Comparison of ENCODE assay signal across 1 cellular context in genomic region chr6:166351715-166352285, GRCh38.
TF ChIP-seq lines count a peak whose summit lies in the region.

No MANE protein-coding gene starts in this region.

TF ChIP-seq in HepG2, 621 proteins besides CTCF, POLR2A, EP300 and RAD21 (continued from another document):
- peak; percentile 38; the same call in 1 of the 2 replicates for TF ChIP-seq HMGXB3 (CRISPR knock-in tag; IDR thresholded peaks at IDR 0.05; ENCODE audit: borderline replicate concordance)
- no peak for TF ChIP-seq ZNF232 (CRISPR knock-in tag; IDR thresholded peaks at IDR 0.05; ENCODE audit: borderline replicate concordance)
- TF ChIP-seq ZBTB10 (CRISPR knock-in tag; IDR thresholded peaks at IDR 0.05; ENCODE audit: borderline replicate concordance): no peak
- TF ChIP-seq ELF3 (CRISPR knock-in tag; IDR thresholded peaks at IDR 0.05): peak; percentile 49; the same call in 1 of the 2 replicates
- no peak for TF ChIP-seq RFX3 (CRISPR knock-in tag; IDR thresholded peaks at IDR 0.05)
- TF ChIP-seq ZNF543 (CRISPR knock-in tag; IDR thresholded peaks at IDR 0.05): no peak
- TF ChIP-seq ARID2 (CRISPR knock-in tag; IDR thresholded peaks at IDR 0.05; ENCODE audit: borderline replicate concordance): no peak
- TF ChIP-seq THAP11 (CRISPR knock-in tag; IDR thresholded peaks at IDR 0.05): no peak
- TF ChIP-seq ATM (IDR thresholded peaks at IDR 0.05; ENCODE audit: borderline replicate concordance): no peak
- TF ChIP-seq FOSL2 (CRISPR knock-in tag; IDR thresholded peaks at IDR 0.05): 0 out of 2 replicates have a peak, but pooled peaks have one; percentile 29
- TF ChIP-seq MIXL1 (CRISPR knock-in tag; IDR thresholded peaks at IDR 0.05): peak; percentile 76
- TF ChIP-seq, protein P1, sequence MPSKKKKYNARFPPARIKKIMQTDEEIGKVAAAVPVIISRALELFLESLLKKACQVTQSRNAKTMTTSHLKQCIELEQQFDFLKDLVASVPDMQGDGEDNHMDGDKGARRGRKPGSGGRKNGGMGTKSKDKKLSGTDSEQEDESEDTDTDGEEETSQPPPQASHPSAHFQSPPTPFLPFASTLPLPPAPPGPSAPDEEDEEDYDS (CRISPR knock-in tag; IDR thresholded peaks at IDR 0.05): peak; percentile 74
- no peak for TF ChIP-seq GABPA (IDR thresholded peaks at IDR 0.05; ENCODE audit: low read depth, low read length)
- peak; percentile 43; the same call in 1 of the 2 replicates for TF ChIP-seq GABPA (CRISPR knock-in tag; IDR thresholded peaks at IDR 0.05; ENCODE audit: low read depth)
- peak; percentile 52; the same call in 1 of the 2 replicates for TF ChIP-seq ZFP36L1 (CRISPR knock-in tag; IDR thresholded peaks at IDR 0.05)
- TF ChIP-seq CCAR2 (optimal IDR thresholded peaks at IDR 0.05; ENCODE audit: low read depth, low read length): no peak
